Comparison of ENCODE assay signal across 1 cellular context in the genomic region with DNA sequence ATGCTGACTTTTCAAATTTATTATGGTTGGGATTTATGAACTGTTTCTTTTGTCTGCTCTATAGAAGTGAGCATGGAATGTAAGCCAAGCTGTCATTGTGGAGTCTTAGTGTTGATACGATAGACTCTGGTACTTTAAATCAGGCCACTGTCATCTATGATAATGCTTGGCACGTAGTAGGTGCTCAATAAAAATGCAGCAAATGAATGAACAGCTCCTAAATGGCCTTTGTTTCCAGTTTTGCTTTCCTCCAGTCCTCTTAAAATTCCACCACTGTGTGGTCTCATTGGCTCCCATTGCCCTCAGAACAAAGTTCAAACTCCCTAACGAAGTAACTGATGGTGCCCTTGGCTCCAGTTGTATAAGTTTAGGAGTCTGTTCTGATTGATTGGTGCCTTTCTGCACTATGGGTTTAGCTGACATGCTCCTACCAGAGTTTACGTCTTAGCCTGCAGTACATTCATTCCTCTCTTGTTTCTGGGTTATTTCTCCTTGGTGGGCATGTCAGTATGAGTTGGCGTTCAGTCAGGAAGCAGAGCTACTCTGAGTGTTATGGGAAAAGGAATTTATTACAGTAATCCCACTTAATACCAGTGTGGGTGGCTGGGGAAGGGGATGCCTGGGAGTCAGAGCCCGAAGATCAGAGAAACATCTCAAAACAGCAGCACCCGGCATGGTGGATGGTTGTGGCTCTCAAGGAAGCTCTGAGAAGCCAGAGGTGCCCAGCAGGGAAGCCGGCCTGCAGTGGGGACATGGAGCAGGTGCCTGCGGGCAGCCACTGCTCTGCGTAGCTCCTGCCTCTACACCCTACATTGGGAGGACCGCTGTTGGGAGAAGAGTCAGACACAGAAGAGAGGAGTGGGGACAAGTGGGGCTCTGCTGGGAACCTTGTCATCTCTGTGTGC.
A peak's percentile ranks its signal among the peaks of the same experiment; 100 is the strongest.
TF ChIP-seq lines count a peak whose summit lies in the region.

No MANE protein-coding gene starts in this region.

TF ChIP-seq in HepG2, 621 proteins besides CTCF, POLR2A, EP300 and RAD21:
- TF ChIP-seq ZBTB2 (CRISPR knock-in tag; IDR thresholded peaks at IDR 0.05; ENCODE audit: low read depth), result no peak
- no peak for TF ChIP-seq RAD51 (IDR thresholded peaks at IDR 0.05; ENCODE audit: borderline replicate concordance)
- TF ChIP-seq ZKSCAN1 (IDR thresholded peaks at IDR 0.05; ENCODE audit: low read length), result peak; percentile 51; the same call in 1 of the 2 replicates
- peak; percentile 24; the same call in 1 of the 2 replicates for TF ChIP-seq HNF4A (CRISPR knock-in tag; IDR thresholded peaks at IDR 0.05)
- TF ChIP-seq ELF3 (CRISPR knock-in tag; IDR thresholded peaks at IDR 0.05), result no peak
TF ChIP-seq in HepG2: peak in this region for 2.
